ENCODE assay signal across 25 cellular contexts in genomic region chr12:119239040-119239439, GRCh38.
"Had no signal": no experiment of that assay in that cellular context is flagged by ENCODE, and none has a peak within 500 bp of the region (broad histone marks: within the 10 kb centered on the region; RNA-seq: fewer than 3 reads in every experiment).

No MANE protein-coding gene starts in this region.

- H3K4me1 ChIP-seq: uterus had no signal

- FAIRE-seq: keratinocyte had no signal

- H3K27ac ChIP-seq: ovary, uterus had no signal

- DNase-seq: activated B cell treated with CpG ODN at 0.5 μM for 24 hours; activated CD4-positive, alpha-beta T cell treated with anti-CD3 and anti-CD28 coated beads, Interleukin-2, amount 50 U/mL, for 1 hour; activated CD8-positive, alpha-beta T cell treated with anti-CD3 and anti-CD28 coated beads for 36 hours; activated gamma-delta T cell treated with Interleukin-2 at 50 U/mL for 16 hours; activated naive CD4-positive, alpha-beta T cell treated with anti-CD3 and anti-CD28 coated beads, Interleukin-2, amount 50 U/mL, for 16 hours; activated T-cell treated with anti-CD3 and anti-CD28 coated beads, Interleukin-2, amount 50 U/mL, for 4 hours; amniotic stem cell; central memory CD4-positive, alpha-beta T cell; foreskin fibroblast; head of caudate nucleus; hippocampal formation; left colon; mammary epithelial cell; ovary; stimulated activated CD4-positive, alpha-beta T cell treated with anti-CD3 and anti-CD28 coated beads, Interleukin-1b, Interleukin-23, amount 100 ng/mL, for 48 hours; stimulated activated CD4-positive, alpha-beta T cell treated with anti-CD3 and anti-CD28 coated beads, Interleukin-4, amount 100 ng/mL, for 4 hours; stimulated activated CD8-positive, alpha-beta memory T cell treated with anti-CD3 and anti-CD28 coated beads, Interleukin-4, amount 100 ng/mL, for 48 hours; stimulated activated naive CD8-positive, alpha-beta T cell treated with anti-CD3 and anti-CD28 coated beads, Interleukin-15, amount 100 ng/mL, for 72 hours; substantia nigra; uterus had no signal

- ATAC-seq: activated CD8-positive, alpha-beta T cell treated with anti-CD3 and anti-CD28 coated beads for 36 hours; activated T-cell treated with anti-CD3 and anti-CD28 coated beads, Interleukin-2, amount 50 U/mL, for 4 hours; activated T-helper 17 cell treated with anti-CD3 and anti-CD28 coated beads, Interleukin-2, amount 50 U/mL, for 72 hours; esophagus mucosa; left colon; stimulated activated memory B cell treated with anti-CD40 and anti-IgM and Interleukin-4, amounts not matched to agents 10 μg/mL and 1 μg/mL and 100 μg/mL, for 72 hours; stimulated activated naive CD8-positive, alpha-beta T cell treated with anti-CD3 and anti-CD28 coated beads, Interleukin-15, amount 100 ng/mL, for 72 hours had no signal

- H3K27me3 ChIP-seq: ovary, uterus had no signal

- H3K9me3 ChIP-seq: ovary, uterus had no signal

- H3K4me2 ChIP-seq: smooth muscle cell had no signal

- H3K36me3 ChIP-seq: ovary, uterus had no signal

- H3K4me3 ChIP-seq: ovary, smooth muscle cell, uterus had no signal
